ENCODE assay signal across 25 cellular contexts in the genomic region with DNA sequence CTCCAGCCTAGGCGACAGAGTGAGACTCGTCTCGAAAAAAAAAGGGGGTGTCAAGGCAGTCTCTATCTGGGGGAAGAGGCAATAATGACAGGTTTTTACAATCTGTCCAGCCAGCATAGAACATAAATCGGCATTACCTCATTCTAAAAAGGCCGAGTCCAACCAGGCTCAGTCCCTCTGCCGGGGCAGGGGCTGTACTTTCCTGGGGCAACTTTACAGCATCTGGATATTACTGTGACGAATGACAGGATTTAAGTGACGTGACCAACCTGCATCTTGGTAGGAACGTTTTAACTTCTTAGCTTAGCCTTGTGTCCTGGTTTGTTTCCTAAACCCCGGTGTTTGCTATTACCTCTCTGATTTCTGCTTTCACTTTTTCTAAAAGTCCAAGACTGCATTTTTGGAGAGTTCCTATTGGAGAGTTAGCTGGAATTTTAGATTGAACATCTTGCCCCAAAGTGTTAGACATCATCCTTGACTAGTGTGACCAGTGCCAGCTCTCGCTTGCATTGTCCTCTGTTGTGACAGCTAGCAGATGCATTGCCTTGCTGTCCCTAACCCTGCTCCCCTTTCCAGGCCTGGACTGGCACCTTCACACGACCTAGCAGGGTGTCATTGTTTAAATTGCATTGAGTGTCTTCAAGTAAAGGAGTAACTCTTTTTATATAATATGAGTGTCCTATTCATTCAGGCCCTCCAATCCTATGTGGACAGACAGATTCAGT.
DNase-seq lines count a peak whose midpoint lies in the region; ATAC-seq and TF ChIP-seq lines count a peak whose summit lies in the region.
"Had no signal": no experiment of that assay in that cellular context is flagged by ENCODE, and none has a peak within 500 bp of the region (broad histone marks: within the 10 kb centered on the region; RNA-seq: fewer than 3 reads in every experiment).

No MANE protein-coding gene starts in this region.

- intact Hi-C loops in IMR-90 (cut with micrococcal nuclease) (no loop called here), sigmoid colon (cut with DNase I) (no loop called here)

- no peak for TF ChIP-seq POLR2A in IMR-90 (IDR thresholded peaks at IDR 0.05; ENCODE audit: low read depth, low read length)
- no peak for TF ChIP-seq POLR2A in sigmoid colon (IDR thresholded peaks at IDR 0.05)

- no peak for TF ChIP-seq RAD21 in IMR-90 (IDR thresholded peaks at IDR 0.05; ENCODE audit: low read length)

- H3K4me3 Mint-ChIP-seq in immature natural killer cell: peak overlapping the region; percentile 12 to 58 (median 31)
- H3K4me3 Mint-ChIP-seq: activated CD4-positive, alpha-beta memory T cell treated with anti-CD3 and anti-CD28 coated beads, Interleukin-2, amount 10 ng/mL, durations not matched to agents 7 days and 5 days; brain had no signal

- H3K27ac Mint-ChIP-seq in immature natural killer cell: peak overlapping the region; percentile 44 to 65 (median 52)
- H3K27ac Mint-ChIP-seq: activated CD4-positive, alpha-beta memory T cell treated with anti-CD3 and anti-CD28 coated beads, Interleukin-2, amount 10 ng/mL, durations not matched to agents 7 days and 5 days had no signal

- peaks cover 0 to 16% (median 5%) of the 10 kb centered on the region in 11 experiments; a peak in 11 of 22 replicates for H3K9me3 ChIP-seq in BLaER1 treated with 17β-estradiol and CSF1 and Interleukin-3, amounts not matched to agents 10 nM and 100 nM (replicated peaks in 1 of 11)
- H3K9me3 ChIP-seq in IMR-90 (ENCODE audit: control insufficient read depth, insufficient read depth, low read length): no peaks in the 10 kb centered on the region
- H3K9me3 ChIP-seq in sigmoid colon: no peaks in the 10 kb centered on the region
- H3K9me3 ChIP-seq: HAP-1, neutrophil had no signal

- H3K14ac ChIP-seq in IMR-90 (replicated peaks; ENCODE audit: low read depth, low read length): no peak overlapping the region

- 88% methylated on average over 3 of the region's 12 CpGs; no CpG with 5 or more reads in 1 of the 2 experiments for WGBS in IMR-90 (ENCODE audit: extremely low coverage in 2 of 2, insufficient read length in 1 of 2), 2 experiments
- WGBS in sigmoid colon, 2 donors: 91% methylated on average over 12 of the region's 12 CpGs

- dilution Hi-C loops in IMR-90 (cut with HindIII; ENCODE audit: low sequenced_read_pairs, unreplicated experiment): no loop called here

- CTCF ChIA-PET in IMR-90 (lab: Yijun Ruan, JAX): interaction anchor here (1.0 kb wide), 1 partner anchor 115 kb away, joined by 5 read pairs; no protein-coding TSS in a partner anchor

- no peak overlapping the region for H3K23ac ChIP-seq in IMR-90 (ENCODE audit: low read depth, low read length)

- H3K4me3 ChIP-seq in BLaER1 treated with 17β-estradiol and CSF1 and Interleukin-3, amounts not matched to agents 10 nM and 100 nM: no peak overlapping the region
- H3K4me3 ChIP-seq in IMR-90 (ENCODE audit: insufficient read depth, low read depth, low read length) (no peak overlapping the region), sigmoid colon (no peak overlapping the region)
- H3K4me3 ChIP-seq: HAP-1 had no signal

- H3K9ac ChIP-seq in BLaER1 treated with 17β-estradiol and CSF1 and Interleukin-3, amounts not matched to agents 10 nM and 100 nM: no peak overlapping the region
- no peak overlapping the region for H3K9ac ChIP-seq in IMR-90 (ENCODE audit: low read depth, low read length)
- H3K9ac ChIP-seq: KMS-11 had no signal

- peaks cover 84 to 89% of the 10 kb centered on the region in 2 donors for H3K4me1 Mint-ChIP-seq in immature natural killer cell

- H2AK5ac ChIP-seq in IMR-90 (ENCODE audit: low read depth, low read length): peak overlapping the region; percentile 55; the same call in 1 of the 2 replicates

- DNase-seq in IMR-90: no peak
- DNase-seq in immature natural killer cell: no peak
- no peak for DNase-seq in sigmoid colon
- no peak for DNase-seq in CD1c-positive myeloid dendritic cell (ENCODE audit: extremely low spot score)
- DNase-seq in foreskin melanocyte: no peak
- DNase-seq: activated CD4-positive, alpha-beta memory T cell treated with anti-CD3 and anti-CD28 coated beads, Interleukin-2, amount 10 ng/mL, durations not matched to agents 7 days and 5 days; activated CD4-positive, alpha-beta T cell treated with anti-CD3 and anti-CD28 coated beads for 1 hour; activated gamma-delta T cell; activated T-cell treated with anti-CD3 and anti-CD28 coated beads for 4 hours; Calu3; DND-41; mammary epithelial cell; NCI-H1436 treated with DMSO at 0.1 percent for 48 hours; NCI-H2107; small intestine; stimulated activated CD4-positive, alpha-beta T cell treated with anti-CD3 and anti-CD28 coated beads, Interleukin-2, amount 100 ng/mL, for 24 hours; T-helper 1 cell; trophoblast cell had no signal

- BruUV-seq in IMR-90 (replicated peaks; lab: Mats Ljungman, UMichigan): no TSS peak

- peaks cover 0 to 9% (median 3%) of the 10 kb centered on the region in 3 donors for H3K27me3 Mint-ChIP-seq in immature natural killer cell (ENCODE audit: low read depth in 3 of 3)
- H3K27me3 Mint-ChIP-seq: activated CD4-positive, alpha-beta memory T cell treated with anti-CD3 and anti-CD28 coated beads, Interleukin-2, amount 10 ng/mL, durations not matched to agents 7 days and 5 days had no signal

- peak overlapping the region in 8 of 11 experiments; percentile 45 to 78 (median 55); a peak in 14 of 22 replicates for H3K4me2 ChIP-seq in BLaER1 treated with 17β-estradiol and CSF1 and Interleukin-3, amounts not matched to agents 10 nM and 100 nM
- no peak overlapping the region for H3K4me2 ChIP-seq in IMR-90 (ENCODE audit: low read depth, low read length)
- H3K4me2 ChIP-seq: KMS-11 had no signal

- no peak overlapping the region for H3K27ac ChIP-seq in BLaER1 treated with 17β-estradiol and CSF1 and Interleukin-3, amounts not matched to agents 10 nM and 100 nM
- H3K27ac ChIP-seq in IMR-90 (ENCODE audit: insufficient read depth, low read length) (no peak overlapping the region), sigmoid colon (peak overlapping the region; percentile 41 to 80 (median 75))
- H3K27ac ChIP-seq: C4-2B, KMS-11, neutrophil had no signal

- H2AK9ac ChIP-seq in IMR-90 (replicated peaks; ENCODE audit: low read depth, low read length, poor library complexity): no peak overlapping the region

- peak overlapping the region; percentile 9; the same call in 1 of the 2 replicates for H4K5ac ChIP-seq in IMR-90 (ENCODE audit: low read depth, low read length)

- H3K36me3 Mint-ChIP-seq in immature natural killer cell: peaks cover 23 to 35% (median 33%) of the 10 kb centered on the region in 3 donors

- peak overlapping the region; percentile 46 for H3K18ac ChIP-seq in IMR-90 (ENCODE audit: low read depth, low read length)

- H3K9me1 ChIP-seq in IMR-90 (ENCODE audit: insufficient read depth, low read length): no peaks in the 10 kb centered on the region; the same call in none of the 2 replicates

- no peak overlapping the region for H2BK120ac ChIP-seq in IMR-90 (ENCODE audit: low read depth, low read length)

- no peak overlapping the region for H3K56ac ChIP-seq in IMR-90 (ENCODE audit: extremely low read depth, insufficient read depth, low read length)

- no peaks in the 10 kb centered on the region for H3K36me3 ChIP-seq in BLaER1 treated with 17β-estradiol and CSF1 and Interleukin-3, amounts not matched to agents 10 nM and 100 nM
- H3K36me3 ChIP-seq in IMR-90 (ENCODE audit: control insufficient read depth, insufficient read depth, low read length) (no peaks in the 10 kb centered on the region; the same call in 1 of the 2 replicates), sigmoid colon (no peaks in the 10 kb centered on the region)
- H3K36me3 ChIP-seq: HAP-1, neutrophil had no signal

- no peak overlapping the region for H2AFZ ChIP-seq in IMR-90 (replicated peaks; ENCODE audit: low read length, poor library complexity)

- H4K20me1 ChIP-seq in BLaER1 treated with 17β-estradiol and CSF1 and Interleukin-3, amounts not matched to agents 10 nM and 100 nM: no peaks in the 10 kb centered on the region
- no peaks in the 10 kb centered on the region for H4K20me1 ChIP-seq in IMR-90 (ENCODE audit: insufficient read depth, low read length)

- ATAC-seq in IMR-90 (ENCODE audit: low read depth): no peak
- no peak for ATAC-seq in GM19467 (IDR thresholded peaks at IDR 0.05; ENCODE audit: unreplicated experiment)

- H2BK15ac ChIP-seq in IMR-90 (ENCODE audit: low read depth, low read length): no peak overlapping the region

- 0 out of 4 replicates have a peak, but pooled peaks cover 0 to 5% of the 10 kb centered on the region in 2 experiments for H3K79me1 ChIP-seq in IMR-90 (ENCODE audit: low read depth in 1 of 2, low read length in 2 of 2)

- no peaks in the 10 kb centered on the region for H3K27me3 ChIP-seq in BLaER1 treated with 17β-estradiol and CSF1 and Interleukin-3, amounts not matched to agents 10 nM and 100 nM
- H3K27me3 ChIP-seq in IMR-90 (ENCODE audit: control insufficient read depth, insufficient read depth, low read length) (peaks cover 4% of the 10 kb centered on the region; the same call in 1 of the 2 replicates), sigmoid colon (no peaks in the 10 kb centered on the region)
- H3K27me3 ChIP-seq: neutrophil had no signal

- in situ Hi-C loops in IMR-90 (cut with MboI; ENCODE audit: low sequenced_read_pairs): no loop called here

- H3K9me3 Mint-ChIP-seq in immature natural killer cell: no peaks in the 10 kb centered on the region
- H3K9me3 Mint-ChIP-seq: activated CD4-positive, alpha-beta memory T cell treated with anti-CD3 and anti-CD28 coated beads, Interleukin-2, amount 10 ng/mL, durations not matched to agents 7 days and 5 days had no signal

- no peak overlapping the region for H2BK5ac ChIP-seq in IMR-90 (ENCODE audit: low read depth, low read length, poor library complexity, severe bottlenecking)

- POLR2A ChIA-PET in IMR-90 (lab: Charles Lee; ENCODE audit: unreplicated experiment): no interaction called here

- H4K8ac ChIP-seq in IMR-90 (ENCODE audit: low read depth in 2 of 2, low read length in 2 of 2): no peak overlapping the region

- H2BK20ac ChIP-seq in IMR-90 (ENCODE audit: low read depth, low read length): no peak overlapping the region

- no peak for TF ChIP-seq CTCF in IMR-90 (conservative IDR thresholded peaks at IDR 0.05; ENCODE audit: low read depth, low read length)
- TF ChIP-seq CTCF in sigmoid colon (IDR thresholded peaks at IDR 0.05): no peak

- TF ChIP-seq EP300 in sigmoid colon (IDR thresholded peaks at IDR 0.05): no peak

- H4K91ac ChIP-seq in IMR-90 (ENCODE audit: insufficient read depth, low read depth, low read length): no peak overlapping the region

- H3K4me1 ChIP-seq in BLaER1 treated with 17β-estradiol and CSF1 and Interleukin-3, amounts not matched to agents 10 nM and 100 nM: peaks cover 14 to 58% (median 54%) of the 10 kb centered on the region in 10 experiments
- H3K4me1 ChIP-seq in IMR-90 (ENCODE audit: control insufficient read depth, insufficient read depth, low read length) (peaks cover 13% of the 10 kb centered on the region), sigmoid colon (peaks cover 0 to 72% (median 66%) of the 10 kb centered on the region in 4 donors)

- no peak overlapping the region; the same call in 1 of the 2 replicates for H3K4ac ChIP-seq in IMR-90 (ENCODE audit: low read depth, low read length)

TF ChIP-seq in IMR-90, 13 proteins besides CTCF, POLR2A, EP300 and RAD21 (continues in another document):
- TF ChIP-seq FOS (IDR thresholded peaks at IDR 0.05; ENCODE audit: low read depth, low read length): no peak
- no peak for TF ChIP-seq RFX5 (IDR thresholded peaks at IDR 0.05; ENCODE audit: low read depth, low read length)
- TF ChIP-seq RCOR1 (IDR thresholded peaks at IDR 0.05; ENCODE audit: insufficient replicate concordance, low read length): no peak

Comparison
In these comparisons a context has a peak if more than half of its experiments do, and no peak if none do; other contexts are left out.
1. H3K27ac ChIP-seq: peak in sigmoid colon (4 of 4); none in BLaER1 treated with 17β-estradiol and CSF1 and Interleukin-3, amounts not matched to agents 10 nM and 100 nM (0 of 11) and IMR-90 (single experiment).